23 cellular contexts compared by ENCODE assay signal in the genomic region with DNA sequence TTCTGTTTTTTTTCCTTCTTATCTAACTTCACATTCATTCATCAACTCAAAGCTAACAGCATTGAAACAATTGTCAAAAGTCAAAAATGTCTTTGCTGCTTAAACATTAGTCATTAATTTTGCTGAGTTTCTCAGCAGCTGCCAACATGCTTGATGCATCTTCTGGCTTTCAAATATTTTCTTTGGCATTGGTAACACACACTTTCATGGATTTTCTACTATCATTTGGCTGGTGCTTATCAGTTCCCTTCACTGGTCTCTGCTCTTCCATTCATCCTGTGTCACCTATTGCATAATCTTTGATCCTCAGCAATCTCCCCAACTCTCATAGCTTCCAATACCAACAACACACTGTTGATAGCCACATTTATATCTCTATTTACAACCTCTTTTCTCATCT.
DNase-seq lines count a peak whose midpoint lies in the region; ATAC-seq, FAIRE-seq and TF ChIP-seq lines count a peak whose summit lies in the region.
"Had no signal": no experiment of that assay in that cellular context is flagged by ENCODE, and none has a peak within 500 bp of the region (broad histone marks: within the 10 kb centered on the region; RNA-seq: fewer than 3 reads in every experiment).

No MANE protein-coding gene starts in this region.

- H3K9me3 ChIP-seq in astrocyte (ENCODE audit: insufficient read depth, low read depth, low read length), result no peaks in the 10 kb centered on the region

- peak; percentile 38 to 83 for ATAC-seq in left cardiac atrium
- no peak for ATAC-seq in Right ventricle myocardium superior (ENCODE audit: poor library complexity)
- ATAC-seq: Right ventricle myocardium inferior had no signal

- no peak overlapping the region for H3K27ac ChIP-seq in astrocyte (ENCODE audit: low read depth, low read length)
- H3K27ac ChIP-seq: KMS-11 had no signal

- peaks cover 5% of the 10 kb centered on the region for H3K4me1 ChIP-seq in astrocyte (ENCODE audit: insufficient read depth, low read length)

- no peak for DNase-seq in left cardiac atrium
- DNase-seq in Right ventricle myocardium superior, result no peak
- DNase-seq in astrocyte (ENCODE audit: low read depth), result peak; percentile 67
- peak; percentile 31 for DNase-seq in fibroblast of the aortic adventitia (ENCODE audit: low read depth)
- DNase-seq in head of caudate nucleus, result no peak
- no peak for DNase-seq in NCI-H1436 treated with DMSO at 0.1 percent for 48 hours (lab: John Stamatoyannopoulos, UW)
- DNase-seq in D721Med (ENCODE audit: insufficient read length, low spot score), result no peak
- DNase-seq in HT-29 (ENCODE audit: low spot score), result no peak
- DNase-seq: 8988T; COR-L47; GF-D8; MM.1S; NCI-H1105; NCI-H1694 treated with DMSO at 0.1 percent for 48 hours; NCI-H510A; NCI-H748 treated with DMSO at 0.1 percent for 48 hours; NK-92 treated with Interleukin-12 subunit alpha and Interleukin-12 subunit beta, amount 100 ng/mL, for 24 hours had no signal

- no peaks in the 10 kb centered on the region for H3K36me3 ChIP-seq in astrocyte (ENCODE audit: insufficient read depth, low read length)

- peaks cover 2% of the 10 kb centered on the region for H3K9me3 Mint-ChIP-seq in astrocyte (ENCODE audit: unreplicated experiment)

- H3K36me3 Mint-ChIP-seq in astrocyte (ENCODE audit: low read depth, unreplicated experiment), result no peaks in the 10 kb centered on the region
- H3K36me3 Mint-ChIP-seq: CD14-positive monocyte had no signal

- FAIRE-seq in astrocyte (lab: Jason Lieb, UNC) (no peak), D721Med (lab: Jason Lieb, UNC) (no peak)
- FAIRE-seq: GM19239, H1, RCC 7860 had no signal

- H3K9ac ChIP-seq in astrocyte (ENCODE audit: low read length), result no peak overlapping the region
- H3K9ac ChIP-seq: KMS-11 had no signal

- H3K27me3 Mint-ChIP-seq in astrocyte (ENCODE audit: low read depth, unreplicated experiment), result no peaks in the 10 kb centered on the region

- H3K4me3 ChIP-seq in astrocyte (ENCODE audit: insufficient read depth, low read depth, low read length) (no peak overlapping the region), fibroblast of the aortic adventitia (ENCODE audit: low read depth, low read length) (no peak overlapping the region)

- no peaks in the 10 kb centered on the region for H4K20me1 ChIP-seq in astrocyte (ENCODE audit: insufficient read depth, low read length)

- no peak overlapping the region for H3K27ac Mint-ChIP-seq in astrocyte (ENCODE audit: unreplicated experiment)
- H3K27ac Mint-ChIP-seq: CD14-positive monocyte had no signal

- no peak for TF ChIP-seq CTCF in astrocyte (IDR thresholded peaks at IDR 0.05; ENCODE audit: insufficient read depth, low read depth, low read length)
- no peak for TF ChIP-seq CTCF in fibroblast of the aortic adventitia (IDR thresholded peaks at IDR 0.05; ENCODE audit: insufficient read depth, low read length)
- TF ChIP-seq CTCF in D721Med (IDR thresholded peaks at IDR 0.05; ENCODE audit: insufficient read depth, missing control alignments), result no peak

- no peaks in the 10 kb centered on the region for H3K27me3 ChIP-seq in astrocyte (ENCODE audit: insufficient read depth, low read length)

- no peak overlapping the region for H3K4me3 Mint-ChIP-seq in astrocyte (ENCODE audit: unreplicated experiment)
- H3K4me3 Mint-ChIP-seq: CD14-positive monocyte had no signal

- no peak overlapping the region for H3K4me2 ChIP-seq in astrocyte (ENCODE audit: low read length)
- H3K4me2 ChIP-seq: KMS-11 had no signal

- H3K79me2 ChIP-seq in astrocyte (ENCODE audit: insufficient read depth, low read length), result no peaks in the 10 kb centered on the region

- no peak overlapping the region for H2AFZ ChIP-seq in astrocyte (ENCODE audit: low read depth, low read length)

- H3K4me1 Mint-ChIP-seq in astrocyte (ENCODE audit: low read depth, unreplicated experiment), result peaks cover 9% of the 10 kb centered on the region
- H3K4me1 Mint-ChIP-seq: CD14-positive monocyte had no signal

- intact Hi-C loops in left cardiac atrium (cut with DNase I), result no loop called here
- intact Hi-C loops in Right ventricle myocardium superior (cut with DNase I), result no loop called here
- intact Hi-C loops in head of caudate nucleus (cut with DNase I), result no loop called here

Comparison
In these comparisons a context has a peak if more than half of its experiments do, and no peak if none do; other contexts are left out.
1. DNase-seq: peak in astrocyte (single experiment) and fibroblast of the aortic adventitia (single experiment); none in left cardiac atrium (single experiment), Right ventricle myocardium superior (single experiment), head of caudate nucleus (0 of 42), NCI-H1436 treated with DMSO at 0.1 percent for 48 hours (single experiment), D721Med (single experiment) and HT-29 (single experiment).